In the genomic region with DNA sequence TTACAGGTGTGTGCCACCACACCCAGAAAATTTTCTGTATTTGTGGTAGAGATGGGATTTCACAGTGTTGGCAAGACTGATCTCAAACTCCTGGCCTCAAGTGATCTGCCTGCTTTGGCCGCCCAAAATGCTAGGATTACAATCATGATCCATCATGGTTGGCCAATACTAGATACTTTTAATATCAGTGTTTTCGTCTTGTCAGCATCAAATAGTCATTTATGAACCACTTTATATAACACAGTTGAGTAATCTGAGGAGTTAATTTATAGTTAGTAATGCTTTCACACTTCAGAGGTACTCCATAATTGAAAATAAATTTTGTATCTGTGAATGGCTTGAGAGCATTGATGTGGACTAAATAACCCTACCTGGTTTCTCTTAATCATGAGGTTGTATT, we compare ENCODE assay signal across 9 cellular contexts.
"Had no signal": no experiment of that assay in that cellular context is flagged by ENCODE, and none has a peak within 500 bp of the region (broad histone marks: within the 10 kb centered on the region; RNA-seq: fewer than 3 reads in every experiment).

No MANE protein-coding gene starts in this region.

- H3K27ac ChIP-seq: GM23248, KMS-11 had no signal

- DNase-seq: GM23248, GOT3, H9, HCEC 1CT, Karpas-422, KBM-7 had no signal

- H3K9me3 Mint-ChIP-seq: H9 had no signal

- H3K4me1 Mint-ChIP-seq: H9 had no signal

- H3K9ac ChIP-seq: GM23248, KMS-11 had no signal

- H2AFZ ChIP-seq: GM23248 had no signal

- FAIRE-seq: H54, HTR-8/SVneo had no signal

- H3K27ac Mint-ChIP-seq: H9 had no signal

- H3K4me2 ChIP-seq: KMS-11 had no signal

- H3K4me3 ChIP-seq: GM23248 had no signal

- H3K4me3 Mint-ChIP-seq: H9 had no signal
